In genomic region chr12:68276400-68276930, GRCh38 we compare ENCODE assay signal across 16 cellular contexts. TPM values are rescaled to one million over a fixed set of nuclear protein-coding genes. Genes with fewer than 3 reads are reported as not detected.
"Had no signal": no experiment of that assay in that cellular context is flagged by ENCODE, and none has a peak within 500 bp of the region (broad histone marks: within the 10 kb centered on the region; RNA-seq: fewer than 3 reads in every experiment).

No MANE protein-coding gene starts in this region.

- DNase-seq: activated CD4-positive, alpha-beta T cell treated with anti-CD3 and anti-CD28 coated beads for 36 hours; activated naive CD4-positive, alpha-beta T cell treated with anti-CD3 and anti-CD28 coated beads for 36 hours; colonic mucosa; kidney; left lung; mammary epithelial cell; posterior cingulate gyrus; retina; stimulated activated naive B cell treated with anti-CD40 and anti-IgM and Interleukin-4, amounts not matched to agents 10 μg/mL and 1 μg/mL and 100 μg/mL, for 72 hours; T-helper 17 cell; transverse colon had no signal

- H2AFZ ChIP-seq: hepatocyte had no signal

- H3K36me3 ChIP-seq: cardiac muscle cell, colonic mucosa, left lung, transverse colon had no signal

- H3K4me1 ChIP-seq: colonic mucosa, left lung, transverse colon had no signal

- ATAC-seq: activated CD4-positive, alpha-beta T cell treated with anti-CD3 and anti-CD28 coated beads for 36 hours; esophagus mucosa; left lung; stimulated activated naive B cell treated with anti-CD40 and anti-IgM and Interleukin-4, amounts not matched to agents 10 μg/mL and 1 μg/mL and 100 μg/mL, for 72 hours; T-helper 17 cell had no signal

- FAIRE-seq: kidney had no signal

- H3K79me2 ChIP-seq: hepatocyte had no signal

- H3K4me2 ChIP-seq: hepatocyte had no signal

- H3K27ac ChIP-seq: cardiac muscle cell, colonic mucosa, hepatocyte, left lung, transverse colon had no signal

- H3K27me3 ChIP-seq: cardiac muscle cell, colonic mucosa, hepatocyte, left lung, transverse colon had no signal

- H3K9me3 ChIP-seq: colonic mucosa, left lung, transverse colon had no signal

- H3K4me3 ChIP-seq: cardiac muscle cell, colonic mucosa, hepatocyte, left lung, transverse colon had no signal

RNA-seq across cellular contexts. Expression of gene IL22, which starts 23.1 kb away (rescaled TPM):
- total RNA-seq: cardiac muscle cell, colonic mucosa, glomerular endothelial cell, hepatocyte, kidney, left lung, mammary epithelial cell, transverse colon had no signal
- polyA plus RNA-seq: cardiac muscle cell, hepatocyte, mammary epithelial cell had no signal

RNA-seq across cellular contexts. Expression of gene IL26, which starts 50.9 kb away (rescaled TPM):
- total RNA-seq: cardiac muscle cell, colonic mucosa, esophagus mucosa, glomerular endothelial cell, hepatocyte, kidney, left lung, mammary epithelial cell, transverse colon had no signal
- polyA plus RNA-seq: adipose tissue, cardiac muscle cell, hepatocyte, mammary epithelial cell had no signal
